1 cellular context compared by ENCODE assay signal in the genomic region with DNA sequence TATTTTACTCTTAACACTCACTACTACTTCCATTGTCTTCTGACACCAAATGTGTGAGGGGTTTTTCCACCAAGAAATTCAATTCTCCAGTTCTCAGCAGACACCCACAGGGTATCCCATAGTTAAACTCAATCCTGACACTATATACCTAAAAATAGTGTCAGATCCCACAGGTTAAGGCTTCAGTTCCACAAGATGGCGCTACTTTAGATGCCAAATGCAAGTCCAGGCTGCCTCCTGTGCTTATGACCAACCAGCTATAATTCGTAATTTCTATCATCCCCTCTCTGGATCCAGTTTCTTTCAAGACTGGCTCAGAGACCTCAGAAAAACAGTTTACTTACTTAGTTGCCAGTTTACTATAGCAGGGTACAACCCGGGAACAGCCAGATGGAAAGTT.
TF ChIP-seq lines count a peak whose summit lies in the region.

No MANE protein-coding gene starts in this region.

TF ChIP-seq in H1, 55 proteins besides CTCF, POLR2A, EP300 and RAD21 (continued from another document):
- TF ChIP-seq, protein P1, sequence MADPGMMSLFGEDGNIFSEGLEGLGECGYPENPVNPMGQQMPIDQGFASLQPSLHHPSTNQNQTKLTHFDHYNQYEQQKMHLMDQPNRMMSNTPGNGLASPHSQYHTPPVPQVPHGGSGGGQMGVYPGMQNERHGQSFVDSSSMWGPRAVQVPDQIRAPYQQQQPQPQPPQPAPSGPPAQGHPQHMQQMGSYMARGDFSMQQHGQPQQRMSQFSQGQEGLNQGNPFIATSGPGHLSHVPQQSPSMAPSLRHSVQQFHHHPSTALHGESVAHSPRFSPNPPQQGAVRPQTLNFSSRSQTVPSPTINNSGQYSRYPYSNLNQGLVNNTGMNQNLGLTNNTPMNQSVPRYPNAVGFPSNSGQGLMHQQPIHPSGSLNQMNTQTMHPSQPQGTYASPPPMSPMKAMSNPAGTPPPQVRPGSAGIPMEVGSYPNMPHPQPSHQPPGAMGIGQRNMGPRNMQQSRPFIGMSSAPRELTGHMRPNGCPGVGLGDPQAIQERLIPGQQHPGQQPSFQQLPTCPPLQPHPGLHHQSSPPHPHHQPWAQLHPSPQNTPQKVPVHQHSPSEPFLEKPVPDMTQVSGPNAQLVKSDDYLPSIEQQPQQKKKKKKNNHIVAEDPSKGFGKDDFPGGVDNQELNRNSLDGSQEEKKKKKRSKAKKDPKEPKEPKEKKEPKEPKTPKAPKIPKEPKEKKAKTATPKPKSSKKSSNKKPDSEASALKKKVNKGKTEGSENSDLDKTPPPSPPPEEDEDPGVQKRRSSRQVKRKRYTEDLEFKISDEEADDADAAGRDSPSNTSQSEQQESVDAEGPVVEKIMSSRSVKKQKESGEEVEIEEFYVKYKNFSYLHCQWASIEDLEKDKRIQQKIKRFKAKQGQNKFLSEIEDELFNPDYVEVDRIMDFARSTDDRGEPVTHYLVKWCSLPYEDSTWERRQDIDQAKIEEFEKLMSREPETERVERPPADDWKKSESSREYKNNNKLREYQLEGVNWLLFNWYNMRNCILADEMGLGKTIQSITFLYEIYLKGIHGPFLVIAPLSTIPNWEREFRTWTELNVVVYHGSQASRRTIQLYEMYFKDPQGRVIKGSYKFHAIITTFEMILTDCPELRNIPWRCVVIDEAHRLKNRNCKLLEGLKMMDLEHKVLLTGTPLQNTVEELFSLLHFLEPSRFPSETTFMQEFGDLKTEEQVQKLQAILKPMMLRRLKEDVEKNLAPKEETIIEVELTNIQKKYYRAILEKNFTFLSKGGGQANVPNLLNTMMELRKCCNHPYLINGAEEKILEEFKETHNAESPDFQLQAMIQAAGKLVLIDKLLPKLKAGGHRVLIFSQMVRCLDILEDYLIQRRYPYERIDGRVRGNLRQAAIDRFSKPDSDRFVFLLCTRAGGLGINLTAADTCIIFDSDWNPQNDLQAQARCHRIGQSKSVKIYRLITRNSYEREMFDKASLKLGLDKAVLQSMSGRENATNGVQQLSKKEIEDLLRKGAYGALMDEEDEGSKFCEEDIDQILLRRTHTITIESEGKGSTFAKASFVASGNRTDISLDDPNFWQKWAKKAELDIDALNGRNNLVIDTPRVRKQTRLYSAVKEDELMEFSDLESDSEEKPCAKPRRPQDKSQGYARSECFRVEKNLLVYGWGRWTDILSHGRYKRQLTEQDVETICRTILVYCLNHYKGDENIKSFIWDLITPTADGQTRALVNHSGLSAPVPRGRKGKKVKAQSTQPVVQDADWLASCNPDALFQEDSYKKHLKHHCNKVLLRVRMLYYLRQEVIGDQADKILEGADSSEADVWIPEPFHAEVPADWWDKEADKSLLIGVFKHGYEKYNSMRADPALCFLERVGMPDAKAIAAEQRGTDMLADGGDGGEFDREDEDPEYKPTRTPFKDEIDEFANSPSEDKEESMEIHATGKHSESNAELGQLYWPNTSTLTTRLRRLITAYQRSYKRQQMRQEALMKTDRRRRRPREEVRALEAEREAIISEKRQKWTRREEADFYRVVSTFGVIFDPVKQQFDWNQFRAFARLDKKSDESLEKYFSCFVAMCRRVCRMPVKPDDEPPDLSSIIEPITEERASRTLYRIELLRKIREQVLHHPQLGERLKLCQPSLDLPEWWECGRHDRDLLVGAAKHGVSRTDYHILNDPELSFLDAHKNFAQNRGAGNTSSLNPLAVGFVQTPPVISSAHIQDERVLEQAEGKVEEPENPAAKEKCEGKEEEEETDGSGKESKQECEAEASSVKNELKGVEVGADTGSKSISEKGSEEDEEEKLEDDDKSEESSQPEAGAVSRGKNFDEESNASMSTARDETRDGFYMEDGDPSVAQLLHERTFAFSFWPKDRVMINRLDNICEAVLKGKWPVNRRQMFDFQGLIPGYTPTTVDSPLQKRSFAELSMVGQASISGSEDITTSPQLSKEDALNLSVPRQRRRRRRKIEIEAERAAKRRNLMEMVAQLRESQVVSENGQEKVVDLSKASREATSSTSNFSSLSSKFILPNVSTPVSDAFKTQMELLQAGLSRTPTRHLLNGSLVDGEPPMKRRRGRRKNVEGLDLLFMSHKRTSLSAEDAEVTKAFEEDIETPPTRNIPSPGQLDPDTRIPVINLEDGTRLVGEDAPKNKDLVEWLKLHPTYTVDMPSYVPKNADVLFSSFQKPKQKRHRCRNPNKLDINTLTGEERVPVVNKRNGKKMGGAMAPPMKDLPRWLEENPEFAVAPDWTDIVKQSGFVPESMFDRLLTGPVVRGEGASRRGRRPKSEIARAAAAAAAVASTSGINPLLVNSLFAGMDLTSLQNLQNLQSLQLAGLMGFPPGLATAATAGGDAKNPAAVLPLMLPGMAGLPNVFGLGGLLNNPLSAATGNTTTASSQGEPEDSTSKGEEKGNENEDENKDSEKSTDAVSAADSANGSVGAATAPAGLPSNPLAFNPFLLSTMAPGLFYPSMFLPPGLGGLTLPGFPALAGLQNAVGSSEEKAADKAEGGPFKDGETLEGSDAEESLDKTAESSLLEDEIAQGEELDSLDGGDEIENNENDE (IDR thresholded peaks at IDR 0.05; ENCODE audit: insufficient replicate concordance, low read length): no peak
- no peak for TF ChIP-seq SAP30 (IDR thresholded peaks at IDR 0.05; ENCODE audit: insufficient read depth, insufficient replicate concordance, low read length)
- no peak for TF ChIP-seq E2F6 (IDR thresholded peaks at IDR 0.05)
- TF ChIP-seq HDAC6 (IDR thresholded peaks at IDR 0.05; ENCODE audit: low read depth, low read length): no peak
- no peak for TF ChIP-seq RXRA (IDR thresholded peaks at IDR 0.05; ENCODE audit: insufficient read depth, low read depth, low read length)
- TF ChIP-seq, protein P2, sequence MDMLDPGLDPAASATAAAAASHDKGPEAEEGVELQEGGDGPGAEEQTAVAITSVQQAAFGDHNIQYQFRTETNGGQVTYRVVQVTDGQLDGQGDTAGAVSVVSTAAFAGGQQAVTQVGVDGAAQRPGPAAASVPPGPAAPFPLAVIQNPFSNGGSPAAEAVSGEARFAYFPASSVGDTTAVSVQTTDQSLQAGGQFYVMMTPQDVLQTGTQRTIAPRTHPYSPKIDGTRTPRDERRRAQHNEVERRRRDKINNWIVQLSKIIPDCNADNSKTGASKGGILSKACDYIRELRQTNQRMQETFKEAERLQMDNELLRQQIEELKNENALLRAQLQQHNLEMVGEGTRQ (IDR thresholded peaks at IDR 0.05; ENCODE audit: low read length): no peak
- no peak for TF ChIP-seq GABPA (IDR thresholded peaks at IDR 0.05; ENCODE audit: borderline replicate concordance, insufficient read depth, low read length)
- no peak for TF ChIP-seq CTBP2 (IDR thresholded peaks at IDR 0.05; ENCODE audit: borderline replicate concordance, insufficient read depth, insufficient read length, low read length)
- no peak for TF ChIP-seq KDM5A (IDR thresholded peaks at IDR 0.05; ENCODE audit: low read length)
TF ChIP-seq in H1: peak in this region for 0.
